Comparison of ENCODE assay signal across 30 cellular contexts in the genomic region with DNA sequence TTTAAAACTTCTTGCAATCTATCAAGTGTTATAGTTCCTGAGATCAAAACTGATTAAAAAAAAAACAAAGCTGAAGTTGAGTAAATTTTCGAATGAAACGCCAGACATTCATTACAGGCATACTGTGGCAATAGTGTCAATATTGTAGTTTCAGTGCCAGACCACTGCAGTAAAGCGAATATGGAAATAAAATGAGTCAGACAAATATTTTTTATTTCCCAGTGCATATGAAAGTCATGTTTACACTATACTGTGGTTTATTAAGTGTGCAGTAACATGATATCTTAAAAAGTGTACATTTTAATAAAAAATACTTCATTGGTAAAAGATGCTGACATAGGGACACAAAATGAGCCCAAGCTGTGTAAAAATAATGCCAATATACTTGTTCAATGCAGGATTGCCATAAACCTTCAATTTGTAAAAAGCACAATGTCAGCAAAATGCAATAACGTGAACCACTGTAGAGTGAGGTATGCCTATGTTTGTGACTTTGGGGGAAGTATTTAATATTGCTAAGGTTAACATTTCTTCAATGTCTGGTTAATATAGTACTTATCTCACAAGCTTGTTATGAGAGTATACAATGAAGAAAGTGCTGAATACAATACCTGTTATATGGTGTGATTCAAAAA.
"Had no signal": no experiment of that assay in that cellular context is flagged by ENCODE, and none has a peak within 500 bp of the region (broad histone marks: within the 10 kb centered on the region; RNA-seq: fewer than 3 reads in every experiment).

No MANE protein-coding gene starts in this region.

- H3K4me3 Mint-ChIP-seq: activated CD4-positive, alpha-beta memory T cell treated with anti-CD3 and anti-CD28 coated beads, Interleukin-2, amount 10 ng/mL, durations not matched to agents 7 days and 5 days; activated CD4-positive, alpha-beta T cell treated with anti-CD3 and anti-CD28 coated beads for 36 hours; activated CD4-positive, alpha-beta T cell treated with anti-CD3 and anti-CD28 coated beads, Interleukin-2, amount 10 ng/mL, durations not matched to agents 7 days and 5 days; activated naive CD4-positive, alpha-beta T cell treated with anti-CD3 and anti-CD28 coated beads, Interleukin-2, amount 10 ng/mL, durations not matched to agents 7 days and 5 days; activated naive CD8-positive, alpha-beta T cell treated with anti-CD3 and anti-CD28 coated beads, Interleukin-2, amount 10 ng/mL, durations not matched to agents 7 days and 5 days; activated T-cell treated with anti-CD3 and anti-CD28 coated beads, Interleukin-2, amount 50 U/mL, for 24 hours; activated T-cell treated with anti-CD3 and anti-CD28 coated beads, Interleukin-2, amount 50 U/mL, for 72 hours; brain had no signal

- H3K36me3 Mint-ChIP-seq: activated naive CD4-positive, alpha-beta T cell treated with anti-CD3 and anti-CD28 coated beads, Interleukin-2, amount 10 ng/mL, durations not matched to agents 7 days and 5 days; activated naive CD4-positive, alpha-beta T cell treated with anti-CD3 and anti-CD28 coated beads, Interleukin-2, amount 50 U/mL, for 72 hours; activated naive CD8-positive, alpha-beta T cell treated with anti-CD3 and anti-CD28 coated beads, Interleukin-2, amount 10 ng/mL, durations not matched to agents 7 days and 5 days; brain had no signal

- H3K4me1 Mint-ChIP-seq: activated CD4-positive, alpha-beta memory T cell treated with anti-CD3 and anti-CD28 coated beads, Interleukin-2, amount 10 ng/mL, durations not matched to agents 7 days and 5 days; activated CD4-positive, alpha-beta T cell treated with anti-CD3 and anti-CD28 coated beads for 36 hours; activated CD4-positive, alpha-beta T cell treated with anti-CD3 and anti-CD28 coated beads, Interleukin-2, amount 10 ng/mL, durations not matched to agents 7 days and 5 days; activated naive CD4-positive, alpha-beta T cell treated with anti-CD3 and anti-CD28 coated beads, Interleukin-2, amount 10 ng/mL, durations not matched to agents 7 days and 5 days; activated naive CD8-positive, alpha-beta T cell treated with anti-CD3 and anti-CD28 coated beads, Interleukin-2, amount 10 ng/mL, durations not matched to agents 7 days and 5 days; brain had no signal

- H3K4me1 ChIP-seq: ascending aorta, breast epithelium, colonic mucosa had no signal

- H3K27me3 Mint-ChIP-seq: activated CD4-positive, alpha-beta memory T cell treated with anti-CD3 and anti-CD28 coated beads, Interleukin-2, amount 10 ng/mL, durations not matched to agents 7 days and 5 days; activated CD4-positive, alpha-beta T cell treated with anti-CD3 and anti-CD28 coated beads for 36 hours; activated CD4-positive, alpha-beta T cell treated with anti-CD3 and anti-CD28 coated beads, Interleukin-2, amount 10 ng/mL, durations not matched to agents 7 days and 5 days; activated naive CD4-positive, alpha-beta T cell treated with anti-CD3 and anti-CD28 coated beads, Interleukin-2, amount 10 ng/mL, durations not matched to agents 7 days and 5 days; activated naive CD8-positive, alpha-beta T cell treated with anti-CD3 and anti-CD28 coated beads, Interleukin-2, amount 10 ng/mL, durations not matched to agents 7 days and 5 days; activated T-cell treated with anti-CD3 and anti-CD28 coated beads, Interleukin-2, amount 50 U/mL, for 24 hours; brain had no signal

- H3K4me3 ChIP-seq: ascending aorta, breast epithelium, cardiac muscle cell, colonic mucosa had no signal

- H3K36me3 ChIP-seq: ascending aorta, breast epithelium, cardiac muscle cell, colonic mucosa had no signal

- DNase-seq: activated CD4-positive, alpha-beta memory T cell treated with anti-CD3 and anti-CD28 coated beads, Interleukin-2, amount 10 ng/mL, durations not matched to agents 7 days and 5 days; activated CD4-positive, alpha-beta T cell treated with anti-CD3 and anti-CD28 coated beads for 36 hours; activated CD4-positive, alpha-beta T cell treated with anti-CD3 and anti-CD28 coated beads, Interleukin-2, amount 10 ng/mL, durations not matched to agents 7 days and 5 days; activated CD4-positive, alpha-beta T cell treated with anti-CD3 and anti-CD28 coated beads, Interleukin-2, amount 50 U/mL, for 4 hours; activated CD4-positive, CD25-positive, alpha-beta regulatory T cell; activated CD4-positive, CD25-positive, alpha-beta regulatory T cell treated with anti-CD3 and anti-CD28 coated beads, Interleukin-2, amount 50 U/mL, for 72 hours; activated CD8-positive, alpha-beta memory T cell treated with anti-CD3 and anti-CD28 coated beads, Interleukin-2, amount 50 U/mL, for 48 hours; activated gamma-delta T cell; activated naive CD4-positive, alpha-beta T cell; activated naive CD4-positive, alpha-beta T cell treated with anti-CD3 and anti-CD28 coated beads, Interleukin-2, amount 10 ng/mL, durations not matched to agents 7 days and 5 days; activated naive CD8-positive, alpha-beta T cell treated with anti-CD3 and anti-CD28 coated beads, Interleukin-2, amount 10 ng/mL, durations not matched to agents 7 days and 5 days; activated T-cell treated with anti-CD3 and anti-CD28 coated beads for 4 hours; activated T-cell treated with anti-CD3 and anti-CD28 coated beads, Interleukin-2, amount 50 U/mL, for 24 hours; activated T-cell treated with anti-CD3 and anti-CD28 coated beads, Interleukin-2, amount 50 U/mL, for 72 hours; central memory CD4-positive, alpha-beta T cell; cerebellar nuclear complex; colonic mucosa; effector CD8-positive, alpha-beta T cell; foreskin fibroblast; head of caudate nucleus; T-helper 2 cell had no signal

- H3K9me3 Mint-ChIP-seq: brain had no signal

- H3K27ac ChIP-seq: ascending aorta, breast epithelium, cardiac muscle cell, colonic mucosa, epithelial cell of prostate had no signal

- FAIRE-seq: endometrium, endothelial cell of umbilical vein, frontal cortex had no signal

- H3K27me3 ChIP-seq: ascending aorta, breast epithelium, cardiac muscle cell, colonic mucosa had no signal

- ATAC-seq: activated CD4-positive, alpha-beta T cell treated with anti-CD3 and anti-CD28 coated beads for 36 hours; activated naive CD4-positive, alpha-beta T cell treated with anti-CD3 and anti-CD28 coated beads, Interleukin-2, amount 50 U/mL, for 72 hours; activated T-cell treated with anti-CD3 and anti-CD28 coated beads, Interleukin-2, amount 50 U/mL, for 72 hours had no signal

- H3K27ac Mint-ChIP-seq: activated CD4-positive, alpha-beta memory T cell treated with anti-CD3 and anti-CD28 coated beads, Interleukin-2, amount 10 ng/mL, durations not matched to agents 7 days and 5 days; activated CD4-positive, alpha-beta T cell treated with anti-CD3 and anti-CD28 coated beads for 36 hours; activated CD4-positive, alpha-beta T cell treated with anti-CD3 and anti-CD28 coated beads, Interleukin-2, amount 10 ng/mL, durations not matched to agents 7 days and 5 days; activated naive CD4-positive, alpha-beta T cell treated with anti-CD3 and anti-CD28 coated beads, Interleukin-2, amount 10 ng/mL, durations not matched to agents 7 days and 5 days; activated naive CD4-positive, alpha-beta T cell treated with anti-CD3 and anti-CD28 coated beads, Interleukin-2, amount 50 U/mL, for 72 hours; activated naive CD8-positive, alpha-beta T cell treated with anti-CD3 and anti-CD28 coated beads, Interleukin-2, amount 10 ng/mL, durations not matched to agents 7 days and 5 days; activated T-cell treated with anti-CD3 and anti-CD28 coated beads, Interleukin-2, amount 50 U/mL, for 24 hours; activated T-cell treated with anti-CD3 and anti-CD28 coated beads, Interleukin-2, amount 50 U/mL, for 72 hours; brain had no signal

- H3K9me3 ChIP-seq: ascending aorta, breast epithelium, colonic mucosa had no signal
